In genomic region chr10:23293973-23294372, GRCh38 we compare ENCODE assay signal across 22 cellular contexts. TPM values are rescaled to one million over a fixed set of nuclear protein-coding genes. Genes with fewer than 3 reads are reported as not detected.
"Had no signal": no experiment of that assay in that cellular context is flagged by ENCODE, and none has a peak within 500 bp of the region (broad histone marks: within the 10 kb centered on the region; RNA-seq: fewer than 3 reads in every experiment).

No MANE protein-coding gene starts in this region.

- H3K27ac Mint-ChIP-seq: activated B cell treated with CpG ODN at 0.5 μM for 24 hours; activated CD8-positive, alpha-beta T cell treated with anti-CD3 and anti-CD28 coated beads, Interleukin-2, amount 10 ng/mL, durations not matched to agents 7 days and 5 days; activated naive CD8-positive, alpha-beta T cell treated with anti-CD3 and anti-CD28 coated beads for 36 hours; activated T-cell treated with anti-CD3 and anti-CD28 coated beads, Interleukin-2, amount 50 U/mL, for 24 hours; T-helper 1 cell treated with Interleukin-12 subunit alpha and Interleukin-12 subunit beta and Interleukin-4 antibody, amounts not matched to agents 30 μg/mL and 1 μg/mL, for 36 hours had no signal

- H3K36me3 Mint-ChIP-seq: activated naive CD8-positive, alpha-beta T cell treated with anti-CD3 and anti-CD28 coated beads for 36 hours had no signal

- H3K4me1 Mint-ChIP-seq: activated B cell treated with CpG ODN at 0.5 μM for 24 hours had no signal

- H3K4me3 Mint-ChIP-seq: activated B cell treated with CpG ODN at 0.5 μM for 24 hours; activated CD8-positive, alpha-beta T cell treated with anti-CD3 and anti-CD28 coated beads, Interleukin-2, amount 10 ng/mL, durations not matched to agents 7 days and 5 days; activated naive CD8-positive, alpha-beta T cell treated with anti-CD3 and anti-CD28 coated beads for 36 hours; activated T-cell treated with anti-CD3 and anti-CD28 coated beads, Interleukin-2, amount 50 U/mL, for 24 hours; T-helper 1 cell treated with Interleukin-12 subunit alpha and Interleukin-12 subunit beta and Interleukin-4 antibody, amounts not matched to agents 30 μg/mL and 1 μg/mL, for 36 hours had no signal

- H3K9me3 Mint-ChIP-seq: activated B cell treated with CpG ODN at 0.5 μM for 24 hours; activated naive CD8-positive, alpha-beta T cell treated with anti-CD3 and anti-CD28 coated beads for 36 hours; activated T-cell treated with anti-CD3 and anti-CD28 coated beads, Interleukin-2, amount 50 U/mL, for 24 hours; T-helper 1 cell treated with Interleukin-12 subunit alpha and Interleukin-12 subunit beta and Interleukin-4 antibody, amounts not matched to agents 30 μg/mL and 1 μg/mL, for 36 hours had no signal

- DNase-seq: activated B cell treated with CpG ODN at 0.5 μM for 24 hours; activated CD4-positive, alpha-beta T cell treated with anti-CD3 and anti-CD28 coated beads, Interleukin-2, amount 50 U/mL, for 4 hours; activated CD8-positive, alpha-beta memory T cell treated with anti-CD3 and anti-CD28 coated beads, Interleukin-2, amount 50 U/mL, for 48 hours; activated CD8-positive, alpha-beta T cell treated with anti-CD3 and anti-CD28 coated beads, Interleukin-2, amount 10 ng/mL, durations not matched to agents 7 days and 5 days; activated effector memory CD4-positive, alpha-beta T cell treated with anti-CD3 and anti-CD28 coated beads, Interleukin-2, amount 50 U/mL, for 16 hours; activated naive CD4-positive, alpha-beta T cell treated with Interleukin-2 at 50 U/mL for 16 hours; activated naive CD8-positive, alpha-beta T cell treated with anti-CD3 and anti-CD28 coated beads for 36 hours; activated T-cell treated with anti-CD3 and anti-CD28 coated beads, Interleukin-2, amount 50 U/mL, for 24 hours; cerebellar nuclear complex; MG63; MV-4-11; NCI-H1092 treated with DMSO at 0.1 percent for 48 hours; NCI-H1436 treated with DMSO at 0.1 percent for 48 hours; NCI-H187 treated with DMSO at 0.1 percent for 48 hours; NCI-H2081 treated with DMSO at 0.1 percent for 48 hours; NCI-H226; PC-9; SHP77 treated with DMSO at 0.1 percent for 48 hours; T-helper 9 cell had no signal

RNA-seq across cellular contexts. Expression of gene C10orf67, which starts 50.6 kb away (rescaled TPM):
- total RNA-seq: activated B cell treated with CpG ODN at 0.5 μM for 24 hours; activated CD8-positive, alpha-beta T cell treated with anti-CD3 and anti-CD28 coated beads, Interleukin-2, amount 10 ng/mL, durations not matched to agents 7 days and 5 days; NCI-H460; SK-MEL-5 had no signal
